Comparison of ENCODE assay signal across 17 cellular contexts in the genomic region with DNA sequence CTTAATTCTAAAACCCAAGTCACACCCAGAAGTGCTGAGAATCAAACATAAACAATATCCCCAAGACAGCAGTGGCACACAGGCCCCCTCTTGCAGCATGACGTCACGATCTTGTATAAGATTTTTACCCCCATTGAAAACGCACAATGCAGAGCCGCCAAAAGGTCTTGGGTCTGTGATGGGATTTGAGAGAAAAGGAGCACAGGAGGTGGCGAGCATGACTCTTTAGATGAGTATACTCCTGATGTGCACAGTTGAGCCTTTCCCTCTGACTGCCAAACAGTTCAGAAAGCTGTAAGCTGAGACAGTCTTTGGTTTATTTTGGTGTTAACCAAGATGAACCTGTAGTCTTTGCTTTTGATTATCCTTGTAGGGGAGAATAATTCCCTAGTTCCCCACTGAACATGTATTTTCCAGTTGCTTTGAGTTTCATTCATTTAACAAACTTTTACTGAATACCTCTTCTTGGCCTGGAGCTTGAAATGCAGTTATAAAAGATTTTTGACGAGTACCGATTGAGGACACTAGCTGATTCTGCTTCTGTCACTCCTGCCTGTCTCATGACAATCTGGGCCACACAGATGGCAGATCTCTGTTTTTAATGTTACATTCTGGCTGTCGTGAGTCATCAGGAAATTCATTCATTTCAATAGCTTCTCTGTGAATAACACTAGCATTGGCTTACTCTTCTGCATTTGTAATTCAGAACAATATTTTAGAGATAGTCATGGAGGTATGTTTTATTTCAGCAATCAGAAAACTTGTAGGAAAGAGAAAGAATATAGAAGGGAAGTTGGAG. TPM values are rescaled to one million over a fixed set of nuclear protein-coding genes. Genes with fewer than 3 reads are reported as not detected.
A peak's percentile ranks its signal among the peaks of the same experiment; 100 is the strongest.
DNase-seq lines count a peak whose midpoint lies in the region; ATAC-seq and TF ChIP-seq lines count a peak whose summit lies in the region.
"Had no signal": no experiment of that assay in that cellular context is flagged by ENCODE, and none has a peak within 500 bp of the region (broad histone marks: within the 10 kb centered on the region; RNA-seq: fewer than 3 reads in every experiment).

No MANE protein-coding gene starts in this region.

- H3K4me1 Mint-ChIP-seq in activated CD4-positive, alpha-beta memory T cell treated with anti-CD3 and anti-CD28 coated beads, Interleukin-2, amount 10 ng/mL, durations not matched to agents 7 days and 5 days, result no peaks in the 10 kb centered on the region

- TF ChIP-seq POLR2A in Peyer's patch (IDR thresholded peaks at IDR 0.05), result no peak

- no peaks in the 10 kb centered on the region for H3K4me1 ChIP-seq in Peyer's patch
- H3K4me1 ChIP-seq in right cardiac atrium (ENCODE audit: control insufficient read depth, insufficient read depth, low read length), result no peaks in the 10 kb centered on the region
- H3K4me1 ChIP-seq: BLaER1, heart right ventricle, tibial artery had no signal

- H3K4me3 Mint-ChIP-seq in activated CD4-positive, alpha-beta memory T cell treated with anti-CD3 and anti-CD28 coated beads, Interleukin-2, amount 10 ng/mL, durations not matched to agents 7 days and 5 days, result no peak overlapping the region

- CTCF ChIA-PET in activated CD4-positive, alpha-beta memory T cell treated with anti-CD3 and anti-CD28 coated beads, Interleukin-2, amount 10 ng/mL, durations not matched to agents 7 days and 5 days (lab: Charles Lee), result no interaction called here

- no peak for ATAC-seq in HG03196 (IDR thresholded peaks at IDR 0.05; ENCODE audit: unreplicated experiment)
- no peak for ATAC-seq in right cardiac atrium
- ATAC-seq: heart right ventricle had no signal

- 77% methylated on average over 8 of the region's 8 CpGs for WGBS in right cardiac atrium

- no peak overlapping the region for H3K27ac Mint-ChIP-seq in activated CD4-positive, alpha-beta memory T cell treated with anti-CD3 and anti-CD28 coated beads, Interleukin-2, amount 10 ng/mL, durations not matched to agents 7 days and 5 days
- H3K27ac Mint-ChIP-seq: activated T-helper 2 cell treated with anti-CD3 and anti-CD28 coated beads, Interferon-gamma antibody, Interleukin-2, Interleukin-4, amounts not matched to agents 10 μg/mL and 5 μg/mL and 100 μg/mL, durations not matched to agents 14 hours and 24 hours and 36 hours had no signal

- POLR2A ChIA-PET in activated CD4-positive, alpha-beta memory T cell treated with anti-CD3 and anti-CD28 coated beads, Interleukin-2, amount 10 ng/mL, durations not matched to agents 7 days and 5 days (lab: Charles Lee), result no interaction called here

- no peak overlapping the region for H3K4me3 ChIP-seq in AG10803 (ENCODE audit: low read length)
- H3K4me3 ChIP-seq in astrocyte of the spinal cord (ENCODE audit: low read depth, low read length), result no peak overlapping the region
- no peak overlapping the region for H3K4me3 ChIP-seq in Peyer's patch
- no peak overlapping the region for H3K4me3 ChIP-seq in right cardiac atrium (ENCODE audit: low read length)
- H3K4me3 ChIP-seq: BLaER1, heart right ventricle, tibial artery had no signal

- H3K36me3 Mint-ChIP-seq in activated CD4-positive, alpha-beta memory T cell treated with anti-CD3 and anti-CD28 coated beads, Interleukin-2, amount 10 ng/mL, durations not matched to agents 7 days and 5 days (ENCODE audit: low read depth), result no peaks in the 10 kb centered on the region

- H3K27ac ChIP-seq in Peyer's patch (no peak overlapping the region), right cardiac atrium (ENCODE audit: low read length) (no peak overlapping the region)
- H3K27ac ChIP-seq: BLaER1, heart right ventricle, KMS-11, tibial artery had no signal

- TF ChIP-seq CTCF in AG10803 (conservative IDR thresholded peaks at IDR 0.05; ENCODE audit: low read length), result no peak
- no peak for TF ChIP-seq CTCF in astrocyte of the spinal cord (IDR thresholded peaks at IDR 0.05; ENCODE audit: low read depth, low read length)
- TF ChIP-seq CTCF in Peyer's patch (IDR thresholded peaks at IDR 0.05), result no peak

- peaks cover 2% of the 10 kb centered on the region for H3K27me3 Mint-ChIP-seq in activated CD4-positive, alpha-beta memory T cell treated with anti-CD3 and anti-CD28 coated beads, Interleukin-2, amount 10 ng/mL, durations not matched to agents 7 days and 5 days

- H3K9me3 ChIP-seq in Peyer's patch, result no peaks in the 10 kb centered on the region
- H3K9me3 ChIP-seq in right cardiac atrium (ENCODE audit: control insufficient read depth, low read length), result no peaks in the 10 kb centered on the region
- H3K9me3 ChIP-seq: BLaER1, heart right ventricle, tibial artery had no signal

- H3K36me3 ChIP-seq in Peyer's patch, result no peaks in the 10 kb centered on the region
- H3K36me3 ChIP-seq: BLaER1, heart right ventricle had no signal

- in situ Hi-C loops in astrocyte of the spinal cord (cut with HindIII; ENCODE audit: low sequenced_read_pairs), result no loop called here

- no peaks in the 10 kb centered on the region for H3K9me3 Mint-ChIP-seq in activated CD4-positive, alpha-beta memory T cell treated with anti-CD3 and anti-CD28 coated beads, Interleukin-2, amount 10 ng/mL, durations not matched to agents 7 days and 5 days
- H3K9me3 Mint-ChIP-seq: activated T-helper 2 cell treated with anti-CD3 and anti-CD28 coated beads, Interferon-gamma antibody, Interleukin-2, Interleukin-4, amounts not matched to agents 10 μg/mL and 5 μg/mL and 100 μg/mL, durations not matched to agents 14 hours and 24 hours and 36 hours had no signal

- H3K27me3 ChIP-seq in Peyer's patch (no peaks in the 10 kb centered on the region), right cardiac atrium (ENCODE audit: control insufficient read depth, insufficient read depth) (no peaks in the 10 kb centered on the region)
- H3K27me3 ChIP-seq: BLaER1, heart right ventricle, tibial artery had no signal

- peak; percentile 27 for DNase-seq in AG10803 (ENCODE audit: low read depth)
- DNase-seq in HT1080 (ENCODE audit: low read depth), result peak; percentile 78
- peak; percentile 46 for DNase-seq in astrocyte of the spinal cord (ENCODE audit: low read depth, low spot score)
- peak; percentile 46 for DNase-seq in inferior parietal cortex (ENCODE audit: extremely low spot score)
- DNase-seq in activated CD4-positive, alpha-beta memory T cell treated with anti-CD3 and anti-CD28 coated beads, Interleukin-2, amount 10 ng/mL, durations not matched to agents 7 days and 5 days, result no peak
- no peak for DNase-seq in Peyer's patch
- DNase-seq in right cardiac atrium, result no peak
- DNase-seq: cortex of kidney, heart right ventricle, mesendoderm, SIG-M5, tibial artery had no signal

- intact Hi-C loops in right cardiac atrium (cut with DNase I), result no loop called here

RNA-seq across cellular contexts. Expression of a gene that starts 28.9 kb away (rescaled TPM):
- total RNA-seq in HT1080 (2014; rRNA removed; shearing (Covaris generic)), result 0.13 TPM in 1 of 2 replicates, not detected in the other
- polyA plus RNA-seq in HT1080 (2015; cell fraction: cytosol; rRNA removed), result 0.02 and 0.95 TPM in 2 replicates
- polyA plus RNA-seq in HT1080 (2015; cell fraction: nucleus; rRNA removed), result 0.41 TPM in 1 of 2 replicates, not detected in the other
- not detected for total RNA-seq in activated CD4-positive, alpha-beta memory T cell treated with anti-CD3 and anti-CD28 coated beads, Interleukin-2, amount 10 ng/mL, durations not matched to agents 7 days and 5 days
- total RNA-seq in Peyer's patch (10 to 100 TPM in 1 of 4 donors, 1 to 10 TPM in 2, not detected in 1; 2.1 to 21.5 (median 6.2) TPM), right cardiac atrium (1 to 10 TPM in 3 of 4 donors, under 1 TPM in 1; 0.80 to 1.7 (median 1.3) TPM)
- polyA plus RNA-seq in right cardiac atrium, result 0.50 TPM
- total RNA-seq: activated T-helper 2 cell treated with anti-CD3 and anti-CD28 coated beads, Interferon-gamma antibody, Interleukin-2, Interleukin-4, amounts not matched to agents 10 μg/mL and 5 μg/mL and 100 μg/mL, durations not matched to agents 14 hours and 24 hours and 36 hours; NCI-H460 had no signal

RNA-seq across cellular contexts. Expression of a gene that starts 50.2 kb away (rescaled TPM):
- 0.03 TPM in 2 replicates for total RNA-seq in HT1080 (2014; rRNA removed; shearing (Covaris generic))
- polyA plus RNA-seq in HT1080 (2015; cell fraction: cytosol; rRNA removed), result 0.05 TPM in 1 of 2 replicates, not detected in the other
- polyA plus RNA-seq in HT1080 (2015; cell fraction: nucleus; rRNA removed), result 0.42 TPM in 1 of 2 replicates, not detected in the other
- under 1 TPM; 0.13 to 0.20 TPM for total RNA-seq in activated CD4-positive, alpha-beta memory T cell treated with anti-CD3 and anti-CD28 coated beads, Interleukin-2, amount 10 ng/mL, durations not matched to agents 7 days and 5 days
- total RNA-seq in Peyer's patch (100 to 1,000 TPM in 3 of 4 donors, 10 to 100 TPM in 1; 56.9 to 572 (median 406) TPM), right cardiac atrium (under 1 TPM in 1 of 4 donors, not detected in 3; 0.18 TPM)
- polyA plus RNA-seq in right cardiac atrium, result 0.07 TPM

RNA-seq across cellular contexts. Expression of a gene that starts 54.5 kb away (rescaled TPM):
- total RNA-seq in HT1080 (2014; rRNA removed; shearing (Covaris generic)), result 109 and 121 TPM in 2 replicates
- polyA plus RNA-seq in HT1080 (2015; cell fraction: cytosol; rRNA removed), result 78.8 and 87.1 TPM in 2 replicates
- polyA plus RNA-seq in HT1080 (2015; cell fraction: nucleus; rRNA removed), result 26.5 and 27.4 TPM in 2 replicates
- total RNA-seq in activated CD4-positive, alpha-beta memory T cell treated with anti-CD3 and anti-CD28 coated beads, Interleukin-2, amount 10 ng/mL, durations not matched to agents 7 days and 5 days, result 10 to 100 TPM; 63.7 to 69.8 TPM
- total RNA-seq in Peyer's patch (10 to 100 TPM; 30.9 to 57.8 (median 44.8) TPM), right cardiac atrium (100 to 1,000 TPM; 108 to 138 (median 132) TPM)
- polyA plus RNA-seq in right cardiac atrium, result 622 TPM

Comparison
In these comparisons a context has a peak if more than half of its experiments do, and no peak if none do; other contexts are left out.
1. DNase-seq: peak in AG10803 (single experiment), HT1080 (single experiment), astrocyte of the spinal cord (single experiment) and inferior parietal cortex (single experiment); none in activated CD4-positive, alpha-beta memory T cell treated with anti-CD3 and anti-CD28 coated beads, Interleukin-2, amount 10 ng/mL, durations not matched to agents 7 days and 5 days (single experiment), Peyer's patch (0 of 3) and right cardiac atrium (0 of 3).
2. RNA of a gene that starts 50.2 kb away (total RNA-seq): 56.9 to 572 TPM in Peyer's patch; 0.13 to 0.20 TPM in activated CD4-positive, alpha-beta memory T cell treated with anti-CD3 and anti-CD28 coated beads, Interleukin-2, amount 10 ng/mL, durations not matched to agents 7 days and 5 days, 0.18 TPM in right cardiac atrium and 0.03 TPM in HT1080; every median in the first group is over 10 times any median in the second.